ENCODE assay signal across 27 cellular contexts in the genomic region with DNA sequence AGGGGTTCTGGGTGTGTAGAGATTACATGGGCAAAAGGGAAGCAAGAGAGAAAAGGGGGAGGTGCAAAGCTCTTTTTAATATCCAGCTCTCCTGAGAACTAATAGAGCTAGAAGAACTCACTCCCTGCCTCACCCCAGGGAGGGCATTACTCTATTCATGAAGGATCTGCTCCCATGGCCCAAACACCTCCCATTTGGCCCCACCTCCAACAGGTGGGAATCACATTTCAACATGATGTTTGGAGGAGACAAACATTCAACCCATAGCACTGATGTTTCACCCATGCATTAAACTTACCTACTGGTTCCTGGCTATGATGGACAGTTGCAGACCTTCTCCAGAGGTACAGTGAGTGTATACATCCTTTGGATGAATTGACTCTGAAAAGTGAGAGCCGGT.
"Had no signal": no experiment of that assay in that cellular context is flagged by ENCODE, and none has a peak within 500 bp of the region (broad histone marks: within the 10 kb centered on the region; RNA-seq: fewer than 3 reads in every experiment).

No MANE protein-coding gene starts in this region.

- H3K4me3 ChIP-seq: adrenal gland, MG63, SJSA1 had no signal

- H3K27ac ChIP-seq: adrenal gland, SJSA1, VCaP had no signal

- FAIRE-seq: RCC 7860, TTC549 had no signal

- DNase-seq: activated CD4-positive, alpha-beta memory T cell treated with anti-CD3 and anti-CD28 coated beads, Interleukin-2, amount 10 ng/mL, durations not matched to agents 7 days and 5 days; activated CD4-positive, alpha-beta T cell treated with anti-CD3 and anti-CD28 coated beads for 36 hours; activated CD4-positive, alpha-beta T cell treated with anti-CD3 and anti-CD28 coated beads, Interleukin-2, amount 50 U/mL, for 1 hour; activated CD8-positive, alpha-beta memory T cell treated with anti-CD3 and anti-CD28 coated beads, Interleukin-2, amount 50 U/mL, for 4 hours; activated gamma-delta T cell treated with Interleukin-2 at 50 U/mL for 16 hours; activated naive CD4-positive, alpha-beta T cell treated with anti-CD3 and anti-CD28 coated beads, Interleukin-2, amount 10 ng/mL, durations not matched to agents 7 days and 5 days; activated naive CD8-positive, alpha-beta T cell treated with anti-CD3 and anti-CD28 coated beads, Interleukin-2, amount 10 ng/mL, durations not matched to agents 7 days and 5 days; activated T-cell treated with anti-CD3 and anti-CD28 coated beads, Interleukin-2, amount 50 U/mL, for 72 hours; adrenal gland; anterior cingulate cortex; cerebellar nuclear complex; MG63; MV-4-11; NCI-H1092 treated with DMSO at 0.1 percent for 48 hours; NCI-H1417 treated with DMSO at 0.1 percent for 48 hours; NCI-H187; NCI-H2081; NCI-H524 treated with DMSO at 0.1 percent for 48 hours; NK-92 treated with Interleukin-12 subunit alpha and Interleukin-12 subunit beta, amount 100 ng/mL, for 24 hours; PC-3; SHP77; SW 1271; T-helper 9 cell had no signal

- H3K27me3 ChIP-seq: adrenal gland, MG63, SJSA1 had no signal

- H3K9me3 ChIP-seq: adrenal gland, SJSA1 had no signal

- H3K36me3 ChIP-seq: adrenal gland, MG63, SJSA1 had no signal
